ENCODE assay signal across 29 cellular contexts in genomic region chr4:182628540-182628939, GRCh38.
"Had no signal": no experiment of that assay in that cellular context is flagged by ENCODE, and none has a peak within 500 bp of the region (broad histone marks: within the 10 kb centered on the region; RNA-seq: fewer than 3 reads in every experiment).

No MANE protein-coding gene starts in this region.

- H3K79me2 ChIP-seq: parathyroid adenoma had no signal

- H3K9me3 Mint-ChIP-seq: immature natural killer cell; mesothelial cell of epicardium; natural killer cell; nephron progenitor cell; neural progenitor cell; stimulated activated memory B cell treated with anti-CD40 and anti-IgM and Interleukin-4, amounts not matched to agents 10 μg/mL and 1 μg/mL and 100 μg/mL, for 72 hours; stimulated activated naive CD8-positive, alpha-beta T cell treated with anti-CD3 and anti-CD28 coated beads, Interleukin-15, amount 100 ng/mL, for 72 hours had no signal

- H3K4me3 ChIP-seq: left ventricle myocardium inferior, lung, neural progenitor cell, right atrium auricular region, right lobe of liver, smooth muscle cell, transverse colon, upper lobe of left lung, vagina had no signal

- H3K27ac ChIP-seq: left ventricle myocardium inferior, neural progenitor cell, neutrophil, parathyroid adenoma, right atrium auricular region, right lobe of liver, upper lobe of left lung had no signal

- DNase-seq: hypothalamus; immature natural killer cell; islet precursor cell; left colon; left ventricle myocardium inferior; mesendoderm; naive B cell; natural killer cell; nephron progenitor cell; occipital lobe; right lobe of liver; stimulated activated CD4-positive, alpha-beta T cell treated with anti-CD3 and anti-CD28 coated beads, Interleukin-1b, Interleukin-23, amount 100 ng/mL, for 48 hours; stimulated activated CD4-positive, alpha-beta T cell treated with anti-CD3 and anti-CD28 coated beads, Interleukin-2, amount 100 ng/mL, for 48 hours; stimulated activated CD4-positive, alpha-beta T cell treated with anti-CD3 and anti-CD28 coated beads, Interleukin-4, amount 100 ng/mL, for 4 hours; stimulated activated CD8-positive, alpha-beta memory T cell treated with anti-CD3 and anti-CD28 coated beads, Interleukin-4, amount 100 ng/mL, for 48 hours; stimulated activated naive CD4-positive, alpha-beta T cell treated with Interleukin-2 at 50 U/mL for 16 hours; stimulated activated naive CD8-positive, alpha-beta T cell treated with anti-CD3 and anti-CD28 coated beads, Interleukin-15, amount 100 ng/mL, for 72 hours; substantia nigra; transverse colon; upper lobe of left lung had no signal

- H3K36me3 Mint-ChIP-seq: immature natural killer cell; naive B cell; natural killer cell; stimulated activated memory B cell treated with anti-CD40 and anti-IgM and Interleukin-4, amounts not matched to agents 10 μg/mL and 1 μg/mL and 100 μg/mL, for 72 hours had no signal

- H3K36me3 ChIP-seq: left ventricle myocardium inferior, neural progenitor cell, neutrophil, right atrium auricular region, right lobe of liver, transverse colon, upper lobe of left lung, vagina had no signal

- ATAC-seq: left colon; natural killer cell; right lobe of liver; stimulated activated memory B cell treated with anti-CD40 and anti-IgM and Interleukin-4, amounts not matched to agents 10 μg/mL and 1 μg/mL and 100 μg/mL, for 72 hours; stimulated activated naive CD8-positive, alpha-beta T cell treated with anti-CD3 and anti-CD28 coated beads, Interleukin-15, amount 100 ng/mL, for 72 hours had no signal

- H3K27ac Mint-ChIP-seq: immature natural killer cell; naive B cell; natural killer cell; nephron progenitor cell; neural progenitor cell; stimulated activated memory B cell treated with anti-CD40 and anti-IgM and Interleukin-4, amounts not matched to agents 10 μg/mL and 1 μg/mL and 100 μg/mL, for 72 hours; stimulated activated naive CD8-positive, alpha-beta T cell treated with anti-CD3 and anti-CD28 coated beads, Interleukin-15, amount 100 ng/mL, for 72 hours had no signal

- H3K4me1 ChIP-seq: left ventricle myocardium inferior, neural progenitor cell, parathyroid adenoma, right atrium auricular region, right lobe of liver, transverse colon, upper lobe of left lung, vagina had no signal

- H3K27me3 Mint-ChIP-seq: stimulated activated memory B cell treated with anti-CD40 and anti-IgM and Interleukin-4, amounts not matched to agents 10 μg/mL and 1 μg/mL and 100 μg/mL, for 72 hours had no signal

- H2AFZ ChIP-seq: neural progenitor cell, parathyroid adenoma had no signal

- H3K4me1 Mint-ChIP-seq: immature natural killer cell; naive B cell; natural killer cell; nephron progenitor cell; stimulated activated memory B cell treated with anti-CD40 and anti-IgM and Interleukin-4, amounts not matched to agents 10 μg/mL and 1 μg/mL and 100 μg/mL, for 72 hours; stimulated activated naive CD8-positive, alpha-beta T cell treated with anti-CD3 and anti-CD28 coated beads, Interleukin-15, amount 100 ng/mL, for 72 hours had no signal

- H3K27me3 ChIP-seq: neural progenitor cell, neutrophil, right atrium auricular region, right lobe of liver, transverse colon, upper lobe of left lung, vagina had no signal

- H3K4me3 Mint-ChIP-seq: immature natural killer cell; mesothelial cell of epicardium; naive B cell; natural killer cell; nephron progenitor cell; neural progenitor cell; stimulated activated memory B cell treated with anti-CD40 and anti-IgM and Interleukin-4, amounts not matched to agents 10 μg/mL and 1 μg/mL and 100 μg/mL, for 72 hours; stimulated activated naive CD8-positive, alpha-beta T cell treated with anti-CD3 and anti-CD28 coated beads, Interleukin-15, amount 100 ng/mL, for 72 hours had no signal

- H3K4me2 ChIP-seq: neural progenitor cell, smooth muscle cell had no signal
